24 cellular contexts compared by ENCODE assay signal in the genomic region with DNA sequence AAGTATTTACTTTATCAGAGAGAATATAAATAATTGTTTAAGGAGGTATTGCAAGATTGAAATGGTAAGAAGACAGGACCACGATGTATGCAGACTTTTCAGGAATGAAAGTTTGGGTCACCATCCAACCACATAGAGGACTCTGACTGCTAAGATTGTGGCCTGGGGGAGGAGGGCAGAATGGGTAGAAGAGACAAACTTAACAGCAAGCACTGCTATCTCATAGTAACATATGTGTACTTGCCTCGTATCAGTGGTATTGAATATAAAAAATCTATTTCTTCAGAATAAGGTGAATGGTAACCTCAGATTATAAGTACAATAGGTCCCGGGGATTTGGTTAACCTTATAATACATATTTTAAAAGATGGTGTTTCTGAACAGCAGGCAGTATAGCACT. TPM values are rescaled to one million over a fixed set of nuclear protein-coding genes. Genes with fewer than 3 reads are reported as not detected.
"Had no signal": no experiment of that assay in that cellular context is flagged by ENCODE, and none has a peak within 500 bp of the region (broad histone marks: within the 10 kb centered on the region; RNA-seq: fewer than 3 reads in every experiment).

No MANE protein-coding gene starts in this region.

- H3K9me3 ChIP-seq: body of pancreas, esophagus squamous epithelium, left ventricle myocardium inferior, ovary, right lobe of liver, thoracic aorta had no signal

- ATAC-seq: body of pancreas, right lobe of liver had no signal

- H3K36me3 ChIP-seq: ovary, right lobe of liver had no signal

- H3K4me3 ChIP-seq: body of pancreas, esophagus squamous epithelium, hepatocyte, left ventricle myocardium inferior, ovary, right lobe of liver, smooth muscle cell, stomach, thoracic aorta had no signal

- H3K27ac ChIP-seq: body of pancreas, esophagus squamous epithelium, hepatocyte, left ventricle myocardium inferior, ovary, right lobe of liver, stomach, thoracic aorta had no signal

- H3K27me3 ChIP-seq: body of pancreas, ovary, right lobe of liver had no signal

- DNase-seq: activated CD4-positive, alpha-beta T cell treated with anti-CD3 and anti-CD28 coated beads, Interleukin-2, amount 50 U/mL, for 48 hours; activated CD4-positive, CD25-positive, alpha-beta regulatory T cell treated with anti-CD3 and anti-CD28 coated beads, Interleukin-2, amount 50 U/mL, for 72 hours; activated naive CD4-positive, alpha-beta T cell treated with Interleukin-2 at 50 U/mL for 16 hours; body of pancreas; cortex of kidney; effector CD4-positive, alpha-beta T cell; esophagus squamous epithelium; left ventricle myocardium inferior; mesenchymal stem cell; ovary; right lobe of liver; stimulated activated CD4-positive, alpha-beta T cell treated with anti-CD3 and anti-CD28 coated beads, Interleukin-4, amount 100 ng/mL, for 4 hours; stimulated activated CD8-positive, alpha-beta memory T cell treated with anti-CD3 and anti-CD28 coated beads, Interleukin-4, amount 100 ng/mL, for 48 hours; stomach; T1000 had no signal

RNA-seq across cellular contexts. Expression of gene KRT28, which starts 16.8 kb away (rescaled TPM):
- total RNA-seq: body of pancreas, endothelial cell of umbilical vein, esophagus squamous epithelium, fibroblast of villous mesenchyme, glomerular endothelial cell, hepatocyte, left ventricle myocardium inferior, ovary, pulmonary artery endothelial cell, right lobe of liver, SK-MEL-5, smooth muscle cell, stomach, thoracic aorta, ureter had no signal

RNA-seq across cellular contexts. Expression of gene KRT27, which starts 34.2 kb away (rescaled TPM):
- total RNA-seq: body of pancreas, endothelial cell of umbilical vein, esophagus squamous epithelium, fibroblast of villous mesenchyme, glomerular endothelial cell, hepatocyte, left ventricle myocardium inferior, ovary, pulmonary artery endothelial cell, right lobe of liver, stomach, thoracic aorta had no signal

RNA-seq across cellular contexts. Expression of gene KRT26, which starts 44.6 kb away (rescaled TPM):
- total RNA-seq: body of pancreas, endothelial cell of umbilical vein, esophagus squamous epithelium, fibroblast of villous mesenchyme, glomerular endothelial cell, hepatocyte, left ventricle myocardium inferior, ovary, pulmonary artery endothelial cell, right lobe of liver, SK-MEL-5, smooth muscle cell, stomach, thoracic aorta, ureter had no signal

RNA-seq across cellular contexts. Expression of gene KRT12, which starts 50.5 kb away (rescaled TPM):
- total RNA-seq: body of pancreas, endothelial cell of umbilical vein, esophagus squamous epithelium, fibroblast of villous mesenchyme, glomerular endothelial cell, hepatocyte, left ventricle myocardium inferior, ovary, pulmonary artery endothelial cell, right lobe of liver, smooth muscle cell, thoracic aorta, ureter had no signal
